8 cellular contexts compared by ENCODE assay signal in the genomic region with DNA sequence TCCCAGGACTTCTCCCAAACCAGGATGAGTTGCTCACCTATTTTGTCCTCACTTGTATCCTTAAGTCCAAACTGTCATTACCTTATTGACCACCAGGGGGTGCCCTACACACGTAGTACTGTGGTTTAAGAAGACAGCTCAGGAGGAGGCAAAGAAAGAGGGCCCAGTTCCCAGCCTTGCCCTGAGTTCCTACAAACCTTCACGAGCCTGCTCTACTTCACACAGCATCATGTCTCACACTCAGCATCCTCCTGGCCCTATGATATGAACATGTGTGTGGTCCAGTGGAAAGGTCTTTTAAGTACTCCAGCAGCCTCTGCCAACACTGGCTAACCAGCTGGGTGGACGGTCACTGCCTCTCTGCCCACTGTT. TPM values are rescaled to one million over a fixed set of nuclear protein-coding genes. Genes with fewer than 3 reads are reported as not detected.
DNase-seq lines count a peak whose midpoint lies in the region; ATAC-seq and TF ChIP-seq lines count a peak whose summit lies in the region.

No MANE protein-coding gene starts in this region.

- WGBS in thymus = 34% methylated on average over 3 of the region's 3 CpGs

- H3K27ac ChIP-seq in SJCRH30 (no peak overlapping the region), thymus (ENCODE audit: low read depth) (peak overlapping the region; percentile 72)

- no peak for TF ChIP-seq POLR2A in NB4 (IDR thresholded peaks at IDR 0.05; ENCODE audit: extremely low read depth, insufficient read length)

- peak; percentile 59 for TF ChIP-seq CTCF in NB4 (IDR thresholded peaks at IDR 0.05; ENCODE audit: low read depth, low read length)
- peak; percentile 82 for TF ChIP-seq CTCF in fibroblast of villous mesenchyme (IDR thresholded peaks at IDR 0.05; ENCODE audit: insufficient read depth, low read depth, low read length)

- no peak for ATAC-seq in GM21390 (IDR thresholded peaks at IDR 0.05; ENCODE audit: unreplicated experiment)

- DNase-seq in GDM1 (lab: John Stamatoyannopoulos, UW) = peak; percentile 86
- DNase-seq in NB4 (ENCODE audit: low read depth) = peak; percentile 91
- peak; percentile 92 to 95 for DNase-seq in SJCRH30
- DNase-seq in activated T-helper 9 cell treated with anti-CD3 and anti-CD28 coated beads, Interleukin-2, amount 50 U/mL, for 16 hours (ENCODE audit: low read depth) = peak; percentile 69
- DNase-seq in fibroblast of villous mesenchyme (ENCODE audit: low read depth) = peak; percentile 97
- peak; percentile 50 for DNase-seq in occipital lobe (lab: John Stamatoyannopoulos, UW)

- H3K9me3 ChIP-seq in SJCRH30 (replicated peaks) = no peaks in the 10 kb centered on the region
- no peaks in the 10 kb centered on the region for H3K9me3 ChIP-seq in thymus (ENCODE audit: control insufficient read depth)

- H3K4me1 ChIP-seq in SJCRH30 (0 out of 2 replicates have a peak, but pooled peaks cover 5% of the 10 kb centered on the region), thymus (ENCODE audit: control insufficient read depth, insufficient read depth, low read length) (peaks cover 17% of the 10 kb centered on the region)

- H3K36me3 ChIP-seq in SJCRH30 (no peaks in the 10 kb centered on the region), thymus (ENCODE audit: control insufficient read depth, insufficient read depth) (peaks cover under 1% of the 10 kb centered on the region)

- H3K27me3 ChIP-seq in SJCRH30 = no peaks in the 10 kb centered on the region
- H3K27me3 ChIP-seq in thymus (ENCODE audit: control insufficient read depth, insufficient read depth) = no peaks in the 10 kb centered on the region

- H3K4me3 ChIP-seq in NB4 (ENCODE audit: low read depth, low read length) = no peak overlapping the region
- no peak overlapping the region for H3K4me3 ChIP-seq in SJCRH30
- no peak overlapping the region for H3K4me3 ChIP-seq in fibroblast of villous mesenchyme (ENCODE audit: low read depth, low read length)
- no peak overlapping the region for H3K4me3 ChIP-seq in thymus (ENCODE audit: low read length)

RNA-seq across cellular contexts. Expression of gene ZNF784, which starts 8.1 kb away (rescaled TPM):
- total RNA-seq in SJCRH30 (2014; rRNA removed; shearing (Covaris generic)) = 2.7 and 3.1 TPM in 2 replicates
- 5.6 and 7.4 TPM in 2 replicates for total RNA-seq in fibroblast of villous mesenchyme
- 5.1 TPM for total RNA-seq in occipital lobe
- 5.4 TPM for polyA plus RNA-seq in thymus

RNA-seq across cellular contexts. Expression of gene ZNF580, which starts 8.4 kb away (rescaled TPM):
- 7.9 and 8.0 TPM in 2 replicates for total RNA-seq in SJCRH30 (2014; rRNA removed; shearing (Covaris generic))
- total RNA-seq in fibroblast of villous mesenchyme = 5.5 and 5.6 TPM in 2 replicates
- 4.8 TPM for total RNA-seq in occipital lobe
- polyA plus RNA-seq in thymus = 32.9 TPM

RNA-seq across cellular contexts. Expression of gene ZNF581, which starts 11.0 kb away (rescaled TPM):
- total RNA-seq in SJCRH30 (2014; rRNA removed; shearing (Covaris generic)) = 17.9 and 18.7 TPM in 2 replicates
- total RNA-seq in fibroblast of villous mesenchyme (11.0 and 13.0 TPM in 2 replicates), occipital lobe (5.6 TPM)
- 22.9 TPM for polyA plus RNA-seq in thymus

RNA-seq across cellular contexts. Expression of gene CCDC106, which starts 15.6 kb away (rescaled TPM):
- 9.7 and 10.8 TPM in 2 replicates for total RNA-seq in SJCRH30 (2014; rRNA removed; shearing (Covaris generic))
- total RNA-seq in fibroblast of villous mesenchyme (7.8 and 9.0 TPM in 2 replicates), occipital lobe (7.8 TPM)
- 17.2 TPM for polyA plus RNA-seq in thymus

RNA-seq across cellular contexts. Expression of gene U2AF2, which starts 22.4 kb away (rescaled TPM):
- 131 and 136 TPM in 2 replicates for total RNA-seq in SJCRH30 (2014; rRNA removed; shearing (Covaris generic))
- total RNA-seq in fibroblast of villous mesenchyme (99.9 and 111 TPM in 2 replicates), occipital lobe (65.8 TPM)
- 123 TPM for polyA plus RNA-seq in thymus
